In the genomic region with DNA sequence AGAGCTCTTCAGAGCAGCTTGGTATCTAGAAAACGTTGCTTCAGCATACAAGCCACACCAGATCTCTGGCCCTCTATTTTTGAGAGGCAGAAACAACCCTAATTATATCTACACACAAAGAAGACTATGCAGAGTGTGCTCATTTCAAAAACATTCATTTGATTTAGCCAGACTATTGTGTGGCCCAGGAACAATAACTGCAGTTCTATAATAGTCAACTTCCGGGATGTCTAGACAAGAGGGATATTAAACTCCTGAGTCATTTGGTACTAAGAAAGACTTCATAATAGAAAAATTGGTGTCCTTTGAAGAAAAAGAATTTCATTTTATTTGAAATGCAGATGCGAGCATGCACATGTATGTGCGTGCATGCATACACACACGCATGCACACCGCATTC, we compare ENCODE assay signal across 15 cellular contexts.
DNase-seq lines count a peak whose midpoint lies in the region; TF ChIP-seq lines count a peak whose summit lies in the region.
"Had no signal": no experiment of that assay in that cellular context is flagged by ENCODE, and none has a peak within 500 bp of the region (broad histone marks: within the 10 kb centered on the region; RNA-seq: fewer than 3 reads in every experiment).

No MANE protein-coding gene starts in this region.

- no peak for TF ChIP-seq POLR2A in prostate gland (IDR thresholded peaks at IDR 0.05)

- H3K4me3 ChIP-seq in epithelial cell of esophagus (ENCODE audit: low read length) (no peak overlapping the region), prostate gland (no peak overlapping the region)
- H3K4me3 ChIP-seq: heart left ventricle, sigmoid colon had no signal

- WGBS in prostate gland = 83% methylated on average over 6 of the region's 6 CpGs

- intact Hi-C loops in prostate gland (cut with DNase I) = no loop called here

- no peaks in the 10 kb centered on the region for H3K27me3 ChIP-seq in prostate gland (replicated peaks; ENCODE audit: insufficient read depth)
- H3K27me3 ChIP-seq: heart left ventricle, sigmoid colon had no signal

- TF ChIP-seq CTCF in epithelial cell of esophagus (IDR thresholded peaks at IDR 0.05; ENCODE audit: insufficient read depth, low read depth, low read length, missing control alignments) = no peak
- no peak for TF ChIP-seq CTCF in prostate gland (IDR thresholded peaks at IDR 0.05)

- DNase-seq in EL (peak; percentile 57), NCI-H774 (lab: John Stamatoyannopoulos, UW) (peak; percentile 12), epithelial cell of esophagus (ENCODE audit: low read depth) (peak; percentile 65), pulmonary artery endothelial cell (ENCODE audit: low read depth, low spot score) (peak; percentile 75), inferior parietal cortex (ENCODE audit: extremely low spot score) (no peak), epidermal melanocyte (ENCODE audit: insufficient read length, low spot score) (no peak), prostate gland (ENCODE audit: low spot score) (no peak), ecto neural progenitor cell (ENCODE audit: low spot score) (no peak)
- DNase-seq: activated CD8-positive, alpha-beta memory T cell treated with anti-CD3 and anti-CD28 coated beads, Interleukin-2, amount 50 U/mL, for 4 hours; CD4-positive, alpha-beta memory T cell; heart left ventricle; KBM-7; NCI-H1694 treated with DMSO at 0.1 percent for 48 hours; sigmoid colon; stimulated activated naive CD8-positive, alpha-beta T cell treated with anti-CD3 and anti-CD28 coated beads, Interleukin-15, amount 100 ng/mL, for 72 hours had no signal

- H3K4me1 ChIP-seq in prostate gland (replicated peaks) = no peaks in the 10 kb centered on the region

- H3K9me3 ChIP-seq in prostate gland = no peaks in the 10 kb centered on the region
- H3K9me3 ChIP-seq: heart left ventricle, sigmoid colon had no signal

- H3K27ac ChIP-seq in prostate gland = no peak overlapping the region
- H3K27ac ChIP-seq: heart left ventricle, sigmoid colon had no signal

- no peaks in the 10 kb centered on the region for H3K36me3 ChIP-seq in prostate gland
- H3K36me3 ChIP-seq: heart left ventricle, sigmoid colon had no signal

Comparison
In these comparisons a context has a peak if more than half of its experiments do, and no peak if none do; other contexts are left out.
1. DNase-seq: peak in EL (single experiment), NCI-H774 (single experiment), epithelial cell of esophagus (single experiment) and pulmonary artery endothelial cell (single experiment); none in inferior parietal cortex (single experiment), epidermal melanocyte (single experiment), prostate gland (single experiment) and ecto neural progenitor cell (single experiment).